1 cellular context compared by ENCODE assay signal in genomic region chr16:67833418-67834241, GRCh38.
A peak's percentile ranks its signal among the peaks of the same experiment; 100 is the strongest.
TF ChIP-seq lines count a peak whose summit lies in the region.

No MANE protein-coding gene starts in this region.

TF ChIP-seq in GM12878, 131 proteins besides CTCF, POLR2A, EP300 and RAD21 (continues in another document):
- TF ChIP-seq PML (IDR thresholded peaks at IDR 0.05; ENCODE audit: low read length) (no peak), RUNX3 (IDR thresholded peaks at IDR 0.05; ENCODE audit: low read length) (peak; percentile 91), EGR1 (IDR thresholded peaks at IDR 0.05; ENCODE audit: borderline replicate concordance in 1 of 2, low read depth in 2 of 2, low read length in 2 of 2) (no peak), NKRF (conservative IDR thresholded peaks at IDR 0.05) (peak; percentile 84; the same call in 1 of the 2 replicates), NFYA (IDR thresholded peaks at IDR 0.05; ENCODE audit: borderline replicate concordance, low read depth, low read length) (no peak), KLF5 (IDR thresholded peaks at IDR 0.05; ENCODE audit: partially characterized antibody) (no peak), SIN3A (IDR thresholded peaks at IDR 0.05; ENCODE audit: low read depth, low read length) (peak; percentile 73; the same call in 1 of the 2 replicates), JUNB (IDR thresholded peaks at IDR 0.05) (no peak), PAX5 (IDR thresholded peaks at IDR 0.05; ENCODE audit: borderline replicate concordance, low read depth, low read length) (peak; percentile 49; the same call in 1 of the 2 replicates), BACH1 (IDR thresholded peaks at IDR 0.05; ENCODE audit: borderline replicate concordance) (peak; percentile 70; the same call in 1 of the 2 replicates), ZBTB33 (IDR thresholded peaks at IDR 0.05) (peak; percentile 13; the same call in 1 of the 2 replicates), IKZF2 (IDR thresholded peaks at IDR 0.05) (no peak), IRF4 (IDR thresholded peaks at IDR 0.05; ENCODE audit: low read depth, low read length) (no peak), TCF7 (IDR thresholded peaks at IDR 0.05; ENCODE audit: borderline replicate concordance) (no peak), RELA (IDR thresholded peaks at IDR 0.05; ENCODE audit: borderline replicate concordance, partially characterized antibody) (no peak), KAT2A (conservative IDR thresholded peaks at IDR 0.05; ENCODE audit: control insufficient read depth, low read depth, low read length) (no peak), ZNF217 (IDR thresholded peaks at IDR 0.05) (no peak), ZNF384 (IDR thresholded peaks at IDR 0.05; ENCODE audit: borderline replicate concordance, low read depth, low read length) (no peak), BMI1 (IDR thresholded peaks at IDR 0.05; ENCODE audit: borderline replicate concordance) (no peak), BCL3 (IDR thresholded peaks at IDR 0.05; ENCODE audit: borderline replicate concordance, insufficient read depth, low read depth, low read length, poor library complexity, severe bottlenecking) (no peak), STAT1 (conservative IDR thresholded peaks at IDR 0.05) (no peak), NFXL1 (IDR thresholded peaks at IDR 0.05; ENCODE audit: borderline replicate concordance) (no peak), TARDBP (IDR thresholded peaks at IDR 0.05; ENCODE audit: borderline replicate concordance) (peak; percentile 83), POLR2AphosphoS2 (IDR thresholded peaks at IDR 0.05; ENCODE audit: low read depth, low read length) (no peak), HCFC1 (IDR thresholded peaks at IDR 0.05; ENCODE audit: low read length) (peak; percentile 99), ELK1 (IDR thresholded peaks at IDR 0.05; ENCODE audit: low read depth, low read length) (no peak), MLLT1 (IDR thresholded peaks at IDR 0.05) (peak; percentile 54; the same call in 1 of the 2 replicates), REST (IDR thresholded peaks at IDR 0.05; ENCODE audit: low read depth, low read length) (no peak), ESRRA (IDR thresholded peaks at IDR 0.05; ENCODE audit: low read length) (no peak), RB1 (IDR thresholded peaks at IDR 0.05; ENCODE audit: borderline replicate concordance) (peak; percentile 74; the same call in 1 of the 2 replicates), RCOR1 (conservative IDR thresholded peaks at IDR 0.05; ENCODE audit: low read depth, low read length) (peak; percentile 97; the same call in 1 of the 2 replicates), BHLHE40 (IDR thresholded peaks at IDR 0.05; ENCODE audit: borderline replicate concordance in 1 of 2, low read depth in 2 of 2, low read length in 1 of 2) (peak; percentile 26 to 85; a peak in 2 of 4 replicates), SMAD1 (IDR thresholded peaks at IDR 0.05; ENCODE audit: low read depth, partially characterized antibody) (no peak), BRCA1 (IDR thresholded peaks at IDR 0.05; ENCODE audit: low read depth, low read length) (peak; percentile 93), CBFB (IDR thresholded peaks at IDR 0.05; ENCODE audit: low read depth) (peak; percentile 96), CBX5 (IDR thresholded peaks at IDR 0.05; ENCODE audit: low read depth) (no peak), GATAD2B (conservative IDR thresholded peaks at IDR 0.05; ENCODE audit: low read depth) (peak; percentile 81), SPI1 (IDR thresholded peaks at IDR 0.05; ENCODE audit: borderline replicate concordance, insufficient read depth, low read depth, low read length) (no peak)
- TF ChIP-seq, protein P1, sequence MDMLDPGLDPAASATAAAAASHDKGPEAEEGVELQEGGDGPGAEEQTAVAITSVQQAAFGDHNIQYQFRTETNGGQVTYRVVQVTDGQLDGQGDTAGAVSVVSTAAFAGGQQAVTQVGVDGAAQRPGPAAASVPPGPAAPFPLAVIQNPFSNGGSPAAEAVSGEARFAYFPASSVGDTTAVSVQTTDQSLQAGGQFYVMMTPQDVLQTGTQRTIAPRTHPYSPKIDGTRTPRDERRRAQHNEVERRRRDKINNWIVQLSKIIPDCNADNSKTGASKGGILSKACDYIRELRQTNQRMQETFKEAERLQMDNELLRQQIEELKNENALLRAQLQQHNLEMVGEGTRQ (IDR thresholded peaks at IDR 0.05; ENCODE audit: borderline replicate concordance, low read depth, low read length), result no peak
- TF ChIP-seq, protein P2, sequence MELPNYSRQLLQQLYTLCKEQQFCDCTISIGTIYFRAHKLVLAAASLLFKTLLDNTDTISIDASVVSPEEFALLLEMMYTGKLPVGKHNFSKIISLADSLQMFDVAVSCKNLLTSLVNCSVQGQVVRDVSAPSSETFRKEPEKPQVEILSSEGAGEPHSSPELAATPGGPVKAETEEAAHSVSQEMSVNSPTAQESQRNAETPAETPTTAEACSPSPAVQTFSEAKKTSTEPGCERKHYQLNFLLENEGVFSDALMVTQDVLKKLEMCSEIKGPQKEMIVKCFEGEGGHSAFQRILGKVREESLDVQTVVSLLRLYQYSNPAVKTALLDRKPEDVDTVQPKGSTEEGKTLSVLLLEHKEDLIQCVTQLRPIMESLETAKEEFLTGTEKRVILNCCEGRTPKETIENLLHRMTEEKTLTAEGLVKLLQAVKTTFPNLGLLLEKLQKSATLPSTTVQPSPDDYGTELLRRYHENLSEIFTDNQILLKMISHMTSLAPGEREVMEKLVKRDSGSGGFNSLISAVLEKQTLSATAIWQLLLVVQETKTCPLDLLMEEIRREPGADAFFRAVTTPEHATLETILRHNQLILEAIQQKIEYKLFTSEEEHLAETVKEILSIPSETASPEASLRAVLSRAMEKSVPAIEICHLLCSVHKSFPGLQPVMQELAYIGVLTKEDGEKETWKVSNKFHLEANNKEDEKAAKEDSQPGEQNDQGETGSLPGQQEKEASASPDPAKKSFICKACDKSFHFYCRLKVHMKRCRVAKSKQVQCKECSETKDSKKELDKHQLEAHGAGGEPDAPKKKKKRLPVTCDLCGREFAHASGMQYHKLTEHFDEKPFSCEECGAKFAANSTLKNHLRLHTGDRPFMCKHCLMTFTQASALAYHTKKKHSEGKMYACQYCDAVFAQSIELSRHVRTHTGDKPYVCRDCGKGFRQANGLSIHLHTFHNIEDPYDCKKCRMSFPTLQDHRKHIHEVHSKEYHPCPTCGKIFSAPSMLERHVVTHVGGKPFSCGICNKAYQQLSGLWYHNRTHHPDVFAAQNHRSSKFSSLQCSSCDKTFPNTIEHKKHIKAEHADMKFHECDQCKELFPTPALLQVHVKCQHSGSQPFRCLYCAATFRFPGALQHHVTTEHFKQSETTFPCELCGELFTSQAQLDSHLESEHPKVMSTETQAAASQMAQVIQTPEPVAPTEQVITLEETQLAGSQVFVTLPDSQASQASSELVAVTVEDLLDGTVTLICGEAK (IDR thresholded peaks at IDR 0.05; ENCODE audit: borderline replicate concordance), result no peak
- TF ChIP-seq, protein P3, sequence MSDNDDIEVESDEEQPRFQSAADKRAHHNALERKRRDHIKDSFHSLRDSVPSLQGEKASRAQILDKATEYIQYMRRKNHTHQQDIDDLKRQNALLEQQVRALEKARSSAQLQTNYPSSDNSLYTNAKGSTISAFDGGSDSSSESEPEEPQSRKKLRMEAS (IDR thresholded peaks at IDR 0.05; ENCODE audit: low read depth, low read length), result peak; percentile 85
- TF ChIP-seq, protein P4, sequence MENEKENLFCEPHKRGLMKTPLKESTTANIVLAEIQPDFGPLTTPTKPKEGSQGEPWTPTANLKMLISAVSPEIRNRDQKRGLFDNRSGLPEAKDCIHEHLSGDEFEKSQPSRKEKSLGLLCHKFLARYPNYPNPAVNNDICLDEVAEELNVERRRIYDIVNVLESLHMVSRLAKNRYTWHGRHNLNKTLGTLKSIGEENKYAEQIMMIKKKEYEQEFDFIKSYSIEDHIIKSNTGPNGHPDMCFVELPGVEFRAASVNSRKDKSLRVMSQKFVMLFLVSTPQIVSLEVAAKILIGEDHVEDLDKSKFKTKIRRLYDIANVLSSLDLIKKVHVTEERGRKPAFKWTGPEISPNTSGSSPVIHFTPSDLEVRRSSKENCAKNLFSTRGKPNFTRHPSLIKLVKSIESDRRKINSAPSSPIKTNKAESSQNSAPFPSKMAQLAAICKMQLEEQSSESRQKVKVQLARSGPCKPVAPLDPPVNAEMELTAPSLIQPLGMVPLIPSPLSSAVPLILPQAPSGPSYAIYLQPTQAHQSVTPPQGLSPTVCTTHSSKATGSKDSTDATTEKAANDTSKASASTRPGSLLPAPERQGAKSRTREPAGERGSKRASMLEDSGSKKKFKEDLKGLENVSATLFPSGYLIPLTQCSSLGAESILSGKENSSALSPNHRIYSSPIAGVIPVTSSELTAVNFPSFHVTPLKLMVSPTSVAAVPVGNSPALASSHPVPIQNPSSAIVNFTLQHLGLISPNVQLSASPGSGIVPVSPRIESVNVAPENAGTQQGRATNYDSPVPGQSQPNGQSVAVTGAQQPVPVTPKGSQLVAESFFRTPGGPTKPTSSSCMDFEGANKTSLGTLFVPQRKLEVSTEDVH (IDR thresholded peaks at IDR 0.05; ENCODE audit: low read depth, partially characterized antibody), result no peak
